18 cellular contexts compared by ENCODE assay signal in genomic region chrX:8323356-8323755, GRCh38.
A peak's percentile ranks its signal among the peaks of the same experiment; 100 is the strongest.
DNase-seq lines count a peak whose midpoint lies in the region; ATAC-seq and TF ChIP-seq lines count a peak whose summit lies in the region.
"Had no signal": no experiment of that assay in that cellular context is flagged by ENCODE, and none has a peak within 500 bp of the region (broad histone marks: within the 10 kb centered on the region; RNA-seq: fewer than 3 reads in every experiment).

No MANE protein-coding gene starts in this region.

- ATAC-seq in GM21825 (IDR thresholded peaks at IDR 0.05; ENCODE audit: unreplicated experiment), result no peak
- ATAC-seq: A549, Panc1 had no signal

- H3K4me3 Mint-ChIP-seq in nephron progenitor cell, result no peak overlapping the region
- H3K4me3 Mint-ChIP-seq: activated B cell treated with CpG ODN at 0.5 μM for 24 hours; CD4-positive, alpha-beta memory T cell had no signal

- TF ChIP-seq CTCF in LNCAP (IDR thresholded peaks at IDR 0.05) (peak; percentile 13; the same call in 1 of the 2 replicates), WERI-Rb-1 (IDR thresholded peaks at IDR 0.05; ENCODE audit: low read depth, low read length) (peak; percentile 54), nephron progenitor cell (IDR thresholded peaks at IDR 0.05) (no peak)

- no peak overlapping the region for H3K27ac ChIP-seq in WERI-Rb-1
- H3K27ac ChIP-seq: A549, colonic mucosa, transverse colon had no signal

- no peaks in the 10 kb centered on the region for H3K36me3 Mint-ChIP-seq in nephron progenitor cell (ENCODE audit: low read depth)
- H3K36me3 Mint-ChIP-seq: CD4-positive, alpha-beta memory T cell had no signal

- H3K27ac Mint-ChIP-seq in nephron progenitor cell, result peak overlapping the region; percentile 26
- H3K27ac Mint-ChIP-seq: activated B cell treated with CpG ODN at 0.5 μM for 24 hours had no signal

- DNase-seq in NCI-H82 (lab: John Stamatoyannopoulos, UW) (peak; percentile 8), NCI-H82 treated with DMSO at 0.1 percent for 48 hours (lab: John Stamatoyannopoulos, UW; ENCODE audit: unreplicated experiment) (no peak), WERI-Rb-1 (no peak), nephron progenitor cell (no peak), SHP77 treated with DMSO at 0.1 percent for 48 hours (lab: John Stamatoyannopoulos, UW) (no peak), posterior vena cava (ENCODE audit: low spot score) (no peak)
- DNase-seq: activated B cell treated with CpG ODN at 0.5 μM for 24 hours; activated gamma-delta T cell; anterior cingulate cortex; CD4-positive, alpha-beta memory T cell; colonic mucosa; NCI-H1930; NCI-H510A; transverse colon had no signal

- H3K27me3 Mint-ChIP-seq in nephron progenitor cell (ENCODE audit: low read depth, poor library complexity), result peaks cover 2% of the 10 kb centered on the region
- H3K27me3 Mint-ChIP-seq: activated B cell treated with CpG ODN at 0.5 μM for 24 hours; CD4-positive, alpha-beta memory T cell had no signal

- H3K9me3 ChIP-seq in WERI-Rb-1 (ENCODE audit: severe bottlenecking), result no peaks in the 10 kb centered on the region
- H3K9me3 ChIP-seq: A549, colonic mucosa, transverse colon had no signal

- H3K36me3 ChIP-seq in WERI-Rb-1, result no peaks in the 10 kb centered on the region
- H3K36me3 ChIP-seq: colonic mucosa, transverse colon had no signal

- intact Hi-C loops in posterior vena cava (cut with DNase I), result no loop called here

- H3K27me3 ChIP-seq in WERI-Rb-1 (ENCODE audit: insufficient read depth, low read depth, severe bottlenecking), result no peaks in the 10 kb centered on the region
- H3K27me3 ChIP-seq: colonic mucosa, transverse colon had no signal

- no peak overlapping the region for H3K4me3 ChIP-seq in WERI-Rb-1 (ENCODE audit: low read depth, low read length)
- H3K4me3 ChIP-seq: A549, colonic mucosa, transverse colon had no signal

- peaks cover 13% of the 10 kb centered on the region for H3K9me3 Mint-ChIP-seq in nephron progenitor cell

- H3K4me1 Mint-ChIP-seq in nephron progenitor cell, result no peaks in the 10 kb centered on the region
- H3K4me1 Mint-ChIP-seq: activated B cell treated with CpG ODN at 0.5 μM for 24 hours; CD4-positive, alpha-beta memory T cell had no signal
